ENCODE assay signal across 14 cellular contexts in genomic region chr9:112764344-112764743, GRCh38. TPM values are rescaled to one million over a fixed set of nuclear protein-coding genes. Genes with fewer than 3 reads are reported as not detected.
DNase-seq lines count a peak whose midpoint lies in the region; ATAC-seq, FAIRE-seq and TF ChIP-seq lines count a peak whose summit lies in the region.
"Had no signal": no experiment of that assay in that cellular context is flagged by ENCODE, and none has a peak within 500 bp of the region (broad histone marks: within the 10 kb centered on the region; RNA-seq: fewer than 3 reads in every experiment).

No MANE protein-coding gene starts in this region.

- peak overlapping the region; percentile 36; the same call in 1 of the 2 replicates for H3K4me2 ChIP-seq in K562 (ENCODE audit: insufficient read depth, low read length)

- no peak for TF ChIP-seq EP300 in K562 (IDR thresholded peaks at IDR 0.05; ENCODE audit: low read length)

- POLR2A ChIA-PET in AG04449 (lab: Yijun Ruan, JAX) (interaction anchor here (0.5 to 1.5 kb wide), 5 partner anchors 9 to 1082 kb away, joined by 3 to 4 read pairs (median 3); partner anchors contain the start of gene INIP), K562 (lab: Yijun Ruan, JAX) (interaction anchor here (0.6 to 2.2 kb wide), 9 partner anchors 9 to 76 kb away, joined by 3 to 11 read pairs (median 3); partner anchors contain the start of gene SNX30)

- CTCF ChIA-PET in AG04449 (lab: Yijun Ruan, JAX) (interaction anchor here (1.2 to 1.4 kb wide), 2 partner anchors 8 to 56 kb away, joined by 4 read pairs; no protein-coding TSS in a partner anchor), K562 (lab: Yijun Ruan, JAX; ENCODE audit: low intra/inter-chr PET ratio) (no interaction called here)

- H3K4me3 ChIP-seq in AG04449 (ENCODE audit: low read depth, low read length) (no peak overlapping the region), K562 (no peak overlapping the region)

- peaks cover 17% of the 10 kb centered on the region for H3K36me3 Mint-ChIP-seq in HFFc6 (ENCODE audit: low read depth)
- peaks cover 13% of the 10 kb centered on the region for H3K36me3 Mint-ChIP-seq in activated naive CD8-positive, alpha-beta T cell treated with anti-CD3 and anti-CD28 coated beads, Interleukin-2, amount 50 U/mL, for 24 hours (ENCODE audit: low read depth)

- BruUV-seq in K562 (replicated peaks; lab: Mats Ljungman, UMichigan): no TSS peak

- no peak overlapping the region for H3K27ac ChIP-seq in K562 (ENCODE audit: extremely low read depth, low read depth, low read length)

- H3K79me2 ChIP-seq in K562 (ENCODE audit: control insufficient read depth, insufficient read depth, low read length): no peaks in the 10 kb centered on the region

- no peaks in the 10 kb centered on the region for H3K9me1 ChIP-seq in K562 (ENCODE audit: control insufficient read depth, insufficient read depth, low read length)

- H3K9me3 Mint-ChIP-seq in HFFc6: peaks cover 7% of the 10 kb centered on the region; the same call in 1 of the 2 replicates
- H3K9me3 Mint-ChIP-seq in activated naive CD8-positive, alpha-beta T cell treated with anti-CD3 and anti-CD28 coated beads, Interleukin-2, amount 50 U/mL, for 24 hours: peaks cover 7% of the 10 kb centered on the region

- peak overlapping the region; percentile 42 for H3K4me3 Mint-ChIP-seq in HFFc6
- no peak overlapping the region for H3K4me3 Mint-ChIP-seq in activated naive CD8-positive, alpha-beta T cell treated with anti-CD3 and anti-CD28 coated beads, Interleukin-2, amount 50 U/mL, for 24 hours

- H3K9ac ChIP-seq in K562 (ENCODE audit: insufficient read depth in 1 of 2, low read depth in 2 of 2, low read length in 2 of 2): no peak overlapping the region

- peaks cover 9 to 11% of the 10 kb centered on the region in 2 experiments; a peak in 3 of 5 replicates for H3K4me1 ChIP-seq in K562 (replicated peaks in 1 of 2; ENCODE audit: control insufficient read depth in 2 of 2, insufficient read depth in 2 of 2, low read length in 2 of 2)

- DNase-seq in AG04449 (ENCODE audit: low read depth, low spot score) (peak; percentile 45), HFFc6 (peak; percentile 80), K562 (ENCODE audit: extremely low read depth in 1 of 4, low spot score in 3 of 4) (peak; percentile 48 to 75 (median 52)), left colon (no peak), pons (ENCODE audit: low spot score) (no peak)
- no peak for DNase-seq in NK-92 treated with Interleukin-12 subunit alpha and Interleukin-12 subunit beta, amount 100 ng/mL, for 24 hours (lab: John Stamatoyannopoulos, UW)
- DNase-seq in central memory CD4-positive, alpha-beta T cell: no peak
- DNase-seq in activated naive CD8-positive, alpha-beta T cell treated with anti-CD3 and anti-CD28 coated beads, Interleukin-2, amount 50 U/mL, for 24 hours: no peak
- DNase-seq: activated CD4-positive, alpha-beta T cell treated with anti-CD3 and anti-CD28 coated beads for 48 hours; dermis blood vessel endothelial cell; hypothalamus; Karpas-422; SHP77 treated with DMSO at 0.1 percent for 48 hours; stimulated activated CD4-positive, alpha-beta T cell treated with anti-CD3 and anti-CD28 coated beads, Interleukin-15, amount 100 ng/mL, for 24 hours had no signal

- ATAC-seq in K562 (peak; percentile 77), left colon (peak; percentile 16)
- no peak for ATAC-seq in activated naive CD8-positive, alpha-beta T cell treated with anti-CD3 and anti-CD28 coated beads, Interleukin-2, amount 50 U/mL, for 24 hours

- peak overlapping the region; percentile 46; the same call in 1 of the 2 replicates for H2AFZ ChIP-seq in K562 (ENCODE audit: low read depth, low read length)

- TF ChIP-seq CTCF in AG04449 (IDR thresholded peaks at IDR 0.05; ENCODE audit: insufficient read depth, low read length, missing control alignments) (no peak), HFFc6 (IDR thresholded peaks at IDR 0.05) (no peak), K562 (IDR thresholded peaks at IDR 0.05 in 2 of 3, conservative IDR thresholded peaks at IDR 0.05 in 1 of 3; ENCODE audit: insufficient read depth in 2 of 3, low read depth in 1 of 3, low read length in 3 of 3) (no peak)

- intact Hi-C loops in K562 (cut with micrococcal nuclease): no loop called here
- intact Hi-C loops in left colon (cut with DNase I, micrococcal nuclease): no loop called here

- H3K27me3 Mint-ChIP-seq in HFFc6 (ENCODE audit: insufficient read depth): peaks cover 1% of the 10 kb centered on the region
- no peaks in the 10 kb centered on the region for H3K27me3 Mint-ChIP-seq in activated naive CD8-positive, alpha-beta T cell treated with anti-CD3 and anti-CD28 coated beads, Interleukin-2, amount 50 U/mL, for 24 hours

- peak overlapping the region; percentile 52 for H3K27ac Mint-ChIP-seq in HFFc6
- no peak overlapping the region for H3K27ac Mint-ChIP-seq in activated naive CD8-positive, alpha-beta T cell treated with anti-CD3 and anti-CD28 coated beads, Interleukin-2, amount 50 U/mL, for 24 hours

- no peak for TF ChIP-seq RAD21 in K562 (CRISPR knock-in tag; conservative IDR thresholded peaks at IDR 0.05 in 1 of 2, IDR thresholded peaks at IDR 0.05 in 1 of 2)

- no peak for TF ChIP-seq POLR2A in K562 (conservative IDR thresholded peaks at IDR 0.05)

- 7% methylated on average over 5 of the region's 5 CpGs for WGBS in K562 (ENCODE audit: insufficient coverage, low coverage, missing lambda C conversion rate)

- peaks cover 45% of the 10 kb centered on the region for H3K4me1 Mint-ChIP-seq in HFFc6 (ENCODE audit: low read depth)
- peaks cover 23% of the 10 kb centered on the region for H3K4me1 Mint-ChIP-seq in activated naive CD8-positive, alpha-beta T cell treated with anti-CD3 and anti-CD28 coated beads, Interleukin-2, amount 50 U/mL, for 24 hours

- in situ Hi-C loops in K562 (cut with MboI): no loop called here

- no peaks in the 10 kb centered on the region for H3K36me3 ChIP-seq in K562 (ENCODE audit: control insufficient read depth, insufficient read depth, low read length)

- H3K9me3 ChIP-seq in K562 (replicated peaks; ENCODE audit: control insufficient read depth, insufficient read depth, low read depth, low read length): no peaks in the 10 kb centered on the region

- FAIRE-seq in K562 (lab: Jason Lieb, UNC): peak; percentile 57

- H3K27me3 ChIP-seq in K562 (ENCODE audit: control insufficient read depth in 2 of 2, insufficient read depth in 2 of 2, low read length in 2 of 2): no peaks in the 10 kb centered on the region

- H4K20me1 ChIP-seq in K562 (replicated peaks; ENCODE audit: control insufficient read depth, insufficient read depth, low read length): peaks cover 14% of the 10 kb centered on the region; the same call in 1 of the 2 replicates

TF ChIP-seq in K562, 482 proteins besides CTCF, POLR2A, EP300 and RAD21 (continues in another document):
- TF ChIP-seq ZNF134 (CRISPR knock-in tag; conservative IDR thresholded peaks at IDR 0.05) (no peak), KDM4B (IDR thresholded peaks at IDR 0.05; ENCODE audit: borderline replicate concordance in 2 of 2, low read depth in 1 of 2) (no peak), PRMT5 (CRISPR knock-in tag; IDR thresholded peaks at IDR 0.05) (no peak), XRCC5 (IDR thresholded peaks at IDR 0.05; ENCODE audit: low read depth, low read length) (no peak)

RNA-seq across cellular contexts. Expression of gene SNX30, which starts 13.8 kb away (rescaled TPM):
- 10 to 100 TPM; 11.1 to 14.9 (median 13.9) TPM for total RNA-seq in HFFc6 (2021; fragmentation: NEBNext Ultra II Directional; extraction: Animal tissue kit (Norgen Biotek cat#: 25700))
- total RNA-seq in K562 (2011; cell fraction: chromatin; rRNA removed; ENCODE audit: low replicate concordance): 5.4 and 7.0 TPM in 2 replicates
- 2.7 and 2.9 TPM in 2 replicates for total RNA-seq in K562 (2011; cell fraction: nucleolus; rRNA removed)
- 5.1 and 7.3 TPM in 2 replicates for total RNA-seq in K562 (2011; cell fraction: nucleoplasm; rRNA removed)
- total RNA-seq in K562 (2014; rRNA removed) (3.3 and 3.6 TPM in 2 replicates), K562 (2014; rRNA removed; fragmentation: Illumina TruSeq; extraction: Trizol) (4.5 and 5.0 TPM in 2 replicates), K562 (2015; rRNA removed; fragmentation: Illumina TruSeq; extraction: Trizol) (4.9 and 5.9 TPM in 2 replicates), K562 (2021) (4.2 and 4.8 TPM in 2 replicates), left colon (10 to 100 TPM; 30.7 to 35.3 TPM)
- polyA plus RNA-seq in K562 (2011; rRNA removed) (2.4 and 3.1 TPM in 2 replicates), K562 (2014; fragmentation: Illumina TruSeq; extraction: Trizol) (3.9 and 4.4 TPM in 2 replicates), K562 (2014; fragmentation: Nextera tagmentation; extraction: Ambion mirVana) (under 1 TPM; 0.76 to 0.99 TPM), K562 (2014; rRNA removed) (2.9 and 10.6 TPM in 2 replicates)
- 1.3 and 2.7 TPM in 2 replicates for polyA plus RNA-seq in K562 (2011; cell fraction: cytosol; rRNA removed)
- polyA plus RNA-seq in K562 (2011; cell fraction: nucleus; rRNA removed): 4.7 and 4.8 TPM in 2 replicates
- 3.2 and 3.8 TPM in 2 replicates for polyA plus RNA-seq in K562 (2012)
- 6.5 and 8.2 TPM in 2 replicates for polyA minus RNA-seq in K562 (2011; rRNA and poly(A)+ RNA removed)
- 2.8 and 3.0 TPM in 2 replicates for polyA minus RNA-seq in K562 (2011; cell fraction: cytosol; rRNA and poly(A)+ RNA removed)
- 1.6 and 2.8 TPM in 2 replicates for polyA minus RNA-seq in K562 (2011; cell fraction: nucleus; rRNA and poly(A)+ RNA removed)

RNA-seq across cellular contexts. Expression of gene INIP, which starts 46.4 kb away (rescaled TPM):
- total RNA-seq in HFFc6 (2021; fragmentation: NEBNext Ultra II Directional; extraction: Animal tissue kit (Norgen Biotek cat#: 25700)): 10 to 100 TPM; 23.6 to 26.8 (median 25.0) TPM
- total RNA-seq in K562 (2011; cell fraction: chromatin; rRNA removed; ENCODE audit: low replicate concordance): 11.0 and 32.0 TPM in 2 replicates
- total RNA-seq in K562 (2011; cell fraction: nucleolus; rRNA removed): 9.7 and 10.3 TPM in 2 replicates
- total RNA-seq in K562 (2011; cell fraction: nucleoplasm; rRNA removed): 13.9 and 24.1 TPM in 2 replicates
- 11.9 and 17.8 TPM in 2 replicates for total RNA-seq in K562 (2014; rRNA removed)
- total RNA-seq in K562 (2014; rRNA removed; fragmentation: Illumina TruSeq; extraction: Trizol): 38.8 and 47.6 TPM in 2 replicates
- total RNA-seq in K562 (2015; rRNA removed; fragmentation: Illumina TruSeq; extraction: Trizol): 30.9 and 32.1 TPM in 2 replicates
- total RNA-seq in K562 (2021): 28.5 and 33.0 TPM in 2 replicates
- 47.2 and 56.8 TPM in 2 replicates for polyA plus RNA-seq in K562 (2011; rRNA removed)
- polyA plus RNA-seq in K562 (2011; cell fraction: cytosol; rRNA removed): 9.6 and 24.1 TPM in 2 replicates
- polyA plus RNA-seq in K562 (2011; cell fraction: nucleus; rRNA removed): 6.4 and 10.8 TPM in 2 replicates
- polyA plus RNA-seq in K562 (2012): 20.4 and 29.5 TPM in 2 replicates
- polyA plus RNA-seq in K562 (2014; fragmentation: Illumina TruSeq; extraction: Trizol): 28.7 and 37.3 TPM in 2 replicates
- 10 to 100 TPM; 87.0 to 87.9 TPM for polyA plus RNA-seq in K562 (2014; fragmentation: Nextera tagmentation; extraction: Ambion mirVana)
- 26.0 and 30.0 TPM in 2 replicates for polyA plus RNA-seq in K562 (2014; rRNA removed)
- polyA minus RNA-seq in K562 (2011; rRNA and poly(A)+ RNA removed): 41.9 and 45.6 TPM in 2 replicates
- 9.2 and 13.8 TPM in 2 replicates for polyA minus RNA-seq in K562 (2011; cell fraction: cytosol; rRNA and poly(A)+ RNA removed)
- polyA minus RNA-seq in K562 (2011; cell fraction: nucleus; rRNA and poly(A)+ RNA removed): 7.0 and 10.2 TPM in 2 replicates
- total RNA-seq in left colon: 10 to 100 TPM; 27.3 to 31.9 TPM

Comparison
In these comparisons a context has a peak if more than half of its experiments do, and no peak if none do; other contexts are left out.
1. DNase-seq: peak in AG04449 (single experiment), HFFc6 (single experiment) and K562 (4 of 4); none in left colon (0 of 2), pons (single experiment), NK-92 treated with Interleukin-12 subunit alpha and Interleukin-12 subunit beta, amount 100 ng/mL, for 24 hours (single experiment), central memory CD4-positive, alpha-beta T cell (single experiment) and activated naive CD8-positive, alpha-beta T cell treated with anti-CD3 and anti-CD28 coated beads, Interleukin-2, amount 50 U/mL, for 24 hours (single experiment).